Comparison of ENCODE assay signal across 15 cellular contexts in the genomic region with DNA sequence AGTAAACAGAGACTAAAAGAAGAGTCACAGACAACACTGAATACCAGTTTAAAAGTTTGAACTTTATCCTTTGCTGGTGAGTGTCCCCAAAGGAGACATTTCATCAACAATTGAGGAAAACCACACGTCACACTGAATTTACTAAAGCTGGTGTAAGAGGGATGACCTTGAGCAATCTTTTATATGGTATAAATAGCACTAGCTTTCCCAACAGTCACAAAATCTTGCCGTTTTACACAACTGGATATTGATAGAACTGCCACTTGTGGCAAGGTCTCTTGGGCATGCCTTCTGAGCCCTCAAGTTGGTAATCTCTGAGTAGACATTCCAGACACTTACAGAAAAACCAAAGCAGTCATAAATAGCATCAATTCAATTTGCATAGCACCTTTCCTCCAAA.
"Had no signal": no experiment of that assay in that cellular context is flagged by ENCODE, and none has a peak within 500 bp of the region (broad histone marks: within the 10 kb centered on the region; RNA-seq: fewer than 3 reads in every experiment).

No MANE protein-coding gene starts in this region.

- H3K9me3 ChIP-seq: thyroid gland had no signal

- H3K4me3 ChIP-seq: hepatocyte, left ventricle myocardium inferior, thyroid gland had no signal

- H3K4me1 ChIP-seq: left ventricle myocardium inferior, parathyroid adenoma, thyroid gland had no signal

- ATAC-seq: activated naive CD8-positive, alpha-beta T cell treated with anti-CD3 and anti-CD28 coated beads, Interleukin-2, amount 50 U/mL, for 24 hours; naive thymus-derived CD8-positive, alpha-beta T cell; stimulated activated memory B cell treated with anti-CD40 and anti-IgM and Interleukin-4, amounts not matched to agents 10 μg/mL and 1 μg/mL and 100 μg/mL, for 72 hours had no signal

- H3K27ac ChIP-seq: epithelial cell of prostate, hepatocyte, left ventricle myocardium inferior, parathyroid adenoma, thyroid gland had no signal

- DNase-seq: activated CD4-positive, alpha-beta T cell treated with anti-CD3 and anti-CD28 coated beads, Interleukin-2, amount 50 U/mL, for 4 hours; activated CD4-positive, CD25-positive, alpha-beta regulatory T cell treated with anti-CD3 and anti-CD28 coated beads, Interleukin-2, amount 50 U/mL, for 72 hours; activated naive CD4-positive, alpha-beta T cell treated with anti-CD3 and anti-CD28 coated beads for 36 hours; activated naive CD8-positive, alpha-beta T cell treated with anti-CD3 and anti-CD28 coated beads, Interleukin-2, amount 50 U/mL, for 24 hours; activated T-cell treated with anti-CD3 and anti-CD28 coated beads for 4 hours; dermis blood vessel endothelial cell; left ventricle myocardium inferior; naive thymus-derived CD8-positive, alpha-beta T cell; stimulated activated CD4-positive, alpha-beta T cell treated with anti-CD3 and anti-CD28 coated beads, Interleukin-12 subunit alpha, Interleukin-12 subunit beta, amount 100 ng/mL, for 4 hours; T-helper 9 cell; thyroid gland had no signal

- H3K27me3 ChIP-seq: hepatocyte, thyroid gland had no signal

- H3K36me3 ChIP-seq: left ventricle myocardium inferior, thyroid gland had no signal
